ENCODE assay signal across 29 cellular contexts in genomic region chr13:93029536-93029935, GRCh38.
A peak's percentile ranks its signal among the peaks of the same experiment; 100 is the strongest.
DNase-seq lines count a peak whose midpoint lies in the region; ATAC-seq lines count a peak whose summit lies in the region.
"Had no signal": no experiment of that assay in that cellular context is flagged by ENCODE, and none has a peak within 500 bp of the region (broad histone marks: within the 10 kb centered on the region; RNA-seq: fewer than 3 reads in every experiment).

No MANE protein-coding gene starts in this region.

- no peaks in the 10 kb centered on the region for H3K4me1 Mint-ChIP-seq in stimulated activated naive CD8-positive, alpha-beta T cell treated with anti-CD3 and anti-CD28 coated beads, Interleukin-15, amount 100 ng/mL, for 72 hours

- no peak for ATAC-seq in HG02981 (IDR thresholded peaks at IDR 0.05; ENCODE audit: unreplicated experiment)
- ATAC-seq in stimulated activated naive CD8-positive, alpha-beta T cell treated with anti-CD3 and anti-CD28 coated beads, Interleukin-15, amount 100 ng/mL, for 72 hours = no peak
- ATAC-seq: activated T-cell treated with anti-CD3 and anti-CD28 coated beads, Interleukin-2, amount 50 U/mL, for 72 hours; body of pancreas; heart right ventricle; PC-3; right cardiac atrium had no signal

- H3K4me3 Mint-ChIP-seq in stimulated activated naive CD8-positive, alpha-beta T cell treated with anti-CD3 and anti-CD28 coated beads, Interleukin-15, amount 100 ng/mL, for 72 hours = no peak overlapping the region
- H3K4me3 Mint-ChIP-seq: activated CD4-positive, alpha-beta memory T cell treated with anti-CD3 and anti-CD28 coated beads for 36 hours; activated T-cell treated with anti-CD3 and anti-CD28 coated beads, Interleukin-2, amount 50 U/mL, for 72 hours; mesothelial cell of epicardium had no signal

- H3K4me1 ChIP-seq in skeletal muscle satellite cell (ENCODE audit: control insufficient read depth, insufficient read depth, low read length) = peaks cover 2% of the 10 kb centered on the region
- H3K4me1 ChIP-seq: body of pancreas, Caco-2, heart right ventricle, tibial nerve had no signal

- DNase-seq in GM03348 (ENCODE audit: low spot score) (peak; percentile 5), amniotic epithelial cell (ENCODE audit: low read depth) (peak; percentile 10), fibroblast of gingiva (ENCODE audit: low read depth) (peak; percentile 52), NCI-H1694 (lab: John Stamatoyannopoulos, UW) (no peak)
- DNase-seq in stimulated activated naive CD8-positive, alpha-beta T cell treated with anti-CD3 and anti-CD28 coated beads, Interleukin-15, amount 100 ng/mL, for 72 hours = no peak
- DNase-seq: activated CD4-positive, alpha-beta memory T cell treated with anti-CD3 and anti-CD28 coated beads for 36 hours; activated CD4-positive, CD25-positive, alpha-beta regulatory T cell; activated T-cell treated with anti-CD3 and anti-CD28 coated beads, Interleukin-2, amount 50 U/mL, for 72 hours; body of pancreas; C1 segment of cervical spinal cord; Caco-2; effector CD4-positive, alpha-beta T cell; GDM1; heart right ventricle; KG1; kidney glomerular epithelial cell; NCI-H1417; NCI-H2081; NCI-H526 treated with DMSO at 0.1 percent for 48 hours; NK-92 treated with Interleukin-12 subunit alpha and Interleukin-12 subunit beta, amount 100 ng/mL, for 24 hours; PC-3; posterior cingulate gyrus; right cardiac atrium; stimulated activated CD4-positive, alpha-beta T cell treated with anti-CD3 and anti-CD28 coated beads, Interleukin-4, amount 100 ng/mL, for 1 hour had no signal

- H3K9ac ChIP-seq in skeletal muscle satellite cell (ENCODE audit: low read depth, low read length) = peak overlapping the region; percentile 49

- H3K4me3 ChIP-seq in skeletal muscle satellite cell (ENCODE audit: low read length) = no peak overlapping the region
- H3K4me3 ChIP-seq: body of pancreas, heart right ventricle, SK-N-MC, tibial nerve had no signal

- no peaks in the 10 kb centered on the region for H3K9me3 Mint-ChIP-seq in stimulated activated naive CD8-positive, alpha-beta T cell treated with anti-CD3 and anti-CD28 coated beads, Interleukin-15, amount 100 ng/mL, for 72 hours
- H3K9me3 Mint-ChIP-seq: activated CD4-positive, alpha-beta memory T cell treated with anti-CD3 and anti-CD28 coated beads for 36 hours; activated T-cell treated with anti-CD3 and anti-CD28 coated beads, Interleukin-2, amount 50 U/mL, for 72 hours; mesothelial cell of epicardium had no signal

- no peaks in the 10 kb centered on the region for H3K27me3 ChIP-seq in skeletal muscle satellite cell (ENCODE audit: control insufficient read depth, insufficient read depth, low read length)
- H3K27me3 ChIP-seq: body of pancreas, heart right ventricle, tibial nerve had no signal

- H3K27ac Mint-ChIP-seq in stimulated activated naive CD8-positive, alpha-beta T cell treated with anti-CD3 and anti-CD28 coated beads, Interleukin-15, amount 100 ng/mL, for 72 hours = no peak overlapping the region
- H3K27ac Mint-ChIP-seq: activated CD4-positive, alpha-beta memory T cell treated with anti-CD3 and anti-CD28 coated beads for 36 hours; activated T-cell treated with anti-CD3 and anti-CD28 coated beads, Interleukin-2, amount 50 U/mL, for 72 hours; mesothelial cell of epicardium had no signal

- H3K36me3 ChIP-seq in skeletal muscle satellite cell (ENCODE audit: insufficient read depth, low read length) = no peaks in the 10 kb centered on the region
- H3K36me3 ChIP-seq: heart right ventricle, tibial nerve had no signal

- H3K4me2 ChIP-seq in skeletal muscle satellite cell (ENCODE audit: low read length) = peak overlapping the region; percentile 8

- H3K9me3 ChIP-seq in skeletal muscle satellite cell (replicated peaks; ENCODE audit: low read length) = no peaks in the 10 kb centered on the region
- H3K9me3 ChIP-seq: body of pancreas, Caco-2, heart right ventricle, tibial nerve had no signal

- H3K27me3 Mint-ChIP-seq in stimulated activated naive CD8-positive, alpha-beta T cell treated with anti-CD3 and anti-CD28 coated beads, Interleukin-15, amount 100 ng/mL, for 72 hours = no peaks in the 10 kb centered on the region
- H3K27me3 Mint-ChIP-seq: activated CD4-positive, alpha-beta memory T cell treated with anti-CD3 and anti-CD28 coated beads for 36 hours had no signal

Comparison
In these comparisons a context has a peak if more than half of its experiments do, and no peak if none do; other contexts are left out.
1. DNase-seq: peak in GM03348 (single experiment), amniotic epithelial cell (single experiment) and fibroblast of gingiva (single experiment); none in NCI-H1694 (single experiment) and stimulated activated naive CD8-positive, alpha-beta T cell treated with anti-CD3 and anti-CD28 coated beads, Interleukin-15, amount 100 ng/mL, for 72 hours (0 of 2).